10 cellular contexts compared by ENCODE assay signal in the genomic region with DNA sequence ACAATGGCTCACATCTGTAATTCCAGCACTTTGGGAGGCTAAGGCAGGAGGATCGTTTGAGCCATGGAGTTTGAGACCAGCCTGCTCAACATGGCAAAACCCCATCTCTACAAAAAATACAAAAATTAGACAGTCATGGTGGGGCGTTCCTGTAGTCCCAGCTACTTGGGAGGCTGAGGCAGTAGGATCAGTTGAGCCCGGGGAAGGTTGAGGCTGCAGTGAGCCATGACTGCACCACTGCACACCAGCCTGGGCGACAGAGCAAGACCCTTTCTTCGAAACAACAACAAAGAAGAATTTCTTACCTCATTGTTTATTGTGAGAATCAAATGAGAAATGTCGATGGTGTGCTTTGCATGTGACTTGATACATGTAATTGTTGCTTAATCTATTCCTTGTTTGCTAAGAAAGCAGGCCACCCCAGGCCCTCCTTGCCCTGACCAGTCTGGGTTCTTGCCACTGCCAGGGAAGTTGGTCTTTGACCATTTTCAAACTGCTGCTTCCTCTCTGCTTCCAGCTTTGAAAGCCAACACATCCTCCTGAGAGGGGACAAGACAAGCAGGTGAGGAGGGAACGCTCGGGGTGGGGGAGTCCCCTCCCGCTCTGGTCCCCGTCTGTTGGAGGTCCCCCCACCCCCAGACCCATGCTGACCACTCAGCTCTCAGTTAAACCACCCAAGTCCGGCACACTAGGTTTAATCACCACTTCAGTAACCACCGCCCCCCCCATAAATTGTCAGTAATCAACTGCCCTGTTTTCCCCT.
DNase-seq lines count a peak whose midpoint lies in the region; ATAC-seq and TF ChIP-seq lines count a peak whose summit lies in the region.
"Had no signal": no experiment of that assay in that cellular context is flagged by ENCODE, and none has a peak within 500 bp of the region (broad histone marks: within the 10 kb centered on the region; RNA-seq: fewer than 3 reads in every experiment).

No MANE protein-coding gene starts in this region.

- H3K27ac ChIP-seq in DOHH2 (ENCODE audit: low read depth, low read length) (peak overlapping the region; percentile 35), coronary artery (no peak overlapping the region), parathyroid adenoma (no peak overlapping the region)
- H3K27ac ChIP-seq: transverse colon had no signal

- H3K9me2 ChIP-seq in DOHH2 (replicated peaks; ENCODE audit: control insufficient read depth, low read length) (no peaks in the 10 kb centered on the region), Loucy (replicated peaks; ENCODE audit: low read depth, low read length) (no peaks in the 10 kb centered on the region)

- H3K9ac ChIP-seq in Loucy (ENCODE audit: low read depth, low read length, poor library complexity, severe bottlenecking) = peak overlapping the region; percentile 61
- H3K9ac ChIP-seq in parathyroid adenoma = no peak overlapping the region

- H3F3A ChIP-seq in DOHH2 (ENCODE audit: control insufficient read depth, insufficient read depth) (peaks cover 15% of the 10 kb centered on the region), Loucy (ENCODE audit: low read depth) (peaks cover 10% of the 10 kb centered on the region)

- peak overlapping the region; percentile 60 for H3K4me2 ChIP-seq in DOHH2 (ENCODE audit: low read length)
- H3K4me2 ChIP-seq in Loucy (ENCODE audit: low read depth, low read length, poor library complexity, severe bottlenecking) = peak overlapping the region; percentile 60
- H3K4me2 ChIP-seq in parathyroid adenoma (ENCODE audit: low read length) = no peak overlapping the region

- TF ChIP-seq CTCF in DOHH2 (IDR thresholded peaks at IDR 0.05; ENCODE audit: low read depth, low read length, poor library complexity, severe bottlenecking) = no peak
- no peak for TF ChIP-seq CTCF in Loucy (conservative IDR thresholded peaks at IDR 0.05; ENCODE audit: low read length)
- no peak for TF ChIP-seq CTCF in coronary artery (IDR thresholded peaks at IDR 0.05)
- TF ChIP-seq CTCF in parathyroid adenoma (IDR thresholded peaks at IDR 0.05) = no peak

- H4K20me1 ChIP-seq in DOHH2 (ENCODE audit: control insufficient read depth, insufficient read depth, low read depth, low read length) = no peaks in the 10 kb centered on the region
- H4K20me1 ChIP-seq in Loucy (ENCODE audit: insufficient read depth, low read length, poor library complexity, severe bottlenecking) = peaks cover 22% of the 10 kb centered on the region

- H3K9me3 ChIP-seq in DOHH2 (ENCODE audit: control insufficient read depth, insufficient read depth, low read length) = no peaks in the 10 kb centered on the region
- no peaks in the 10 kb centered on the region for H3K9me3 ChIP-seq in Loucy (ENCODE audit: insufficient read depth, low read depth, low read length)
- H3K9me3 ChIP-seq in parathyroid adenoma (ENCODE audit: control insufficient read depth, low read length) = no peaks in the 10 kb centered on the region
- H3K9me3 ChIP-seq: transverse colon had no signal

- H3K79me2 ChIP-seq in DOHH2 (ENCODE audit: control insufficient read depth, low read length) (no peaks in the 10 kb centered on the region), Loucy (ENCODE audit: insufficient read depth, low read length) (peaks cover 58% of the 10 kb centered on the region), parathyroid adenoma (no peaks in the 10 kb centered on the region)

- peak overlapping the region; percentile 37 for H3K4me3 ChIP-seq in DOHH2 (ENCODE audit: low read length)
- H3K4me3 ChIP-seq in Loucy (ENCODE audit: low read length, poor library complexity, severe bottlenecking) = peak overlapping the region; percentile 14
- H3K4me3 ChIP-seq in coronary artery = peak overlapping the region; percentile 64
- no peak overlapping the region for H3K4me3 ChIP-seq in parathyroid adenoma (ENCODE audit: low read depth, low read length)
- H3K4me3 ChIP-seq: transverse colon had no signal

- H3K36me3 ChIP-seq in DOHH2 (ENCODE audit: control insufficient read depth, low read length) = peaks cover 24% of the 10 kb centered on the region
- H3K36me3 ChIP-seq in Loucy (ENCODE audit: insufficient read depth, low read length) = peaks cover 19% of the 10 kb centered on the region; the same call in 1 of the 2 replicates
- H3K36me3 ChIP-seq in parathyroid adenoma (ENCODE audit: control insufficient read depth, insufficient read depth, low read length) = no peaks in the 10 kb centered on the region

- H3K27me3 ChIP-seq in DOHH2 (ENCODE audit: control insufficient read depth, low read length) (no peaks in the 10 kb centered on the region), Loucy (ENCODE audit: insufficient read depth, low read length, poor library complexity, severe bottlenecking) (no peaks in the 10 kb centered on the region), parathyroid adenoma (ENCODE audit: control insufficient read depth, insufficient read depth, low read length) (no peaks in the 10 kb centered on the region)
- H3K27me3 ChIP-seq: transverse colon had no signal

- no peak for ATAC-seq in HG03378 (IDR thresholded peaks at IDR 0.05; ENCODE audit: unreplicated experiment)
- no peak for ATAC-seq in HG03045 (IDR thresholded peaks at IDR 0.05; ENCODE audit: unreplicated experiment)

- DNase-seq in coronary artery (ENCODE audit: low spot score) = no peak
- DNase-seq in dedifferentiated amniotic fluid mesenchymal stem cell (ENCODE audit: extremely low spot score) = no peak
- DNase-seq in NCI-H82 (lab: John Stamatoyannopoulos, UW) = no peak
- DNase-seq: NCI-H345 had no signal

- peaks cover 63% of the 10 kb centered on the region for H3K4me1 ChIP-seq in DOHH2 (ENCODE audit: control insufficient read depth, low read length)
- H3K4me1 ChIP-seq in Loucy (ENCODE audit: insufficient read depth, low read length, poor library complexity, severe bottlenecking) = peaks cover 54% of the 10 kb centered on the region
- H3K4me1 ChIP-seq in parathyroid adenoma = peaks cover 3% of the 10 kb centered on the region

- H2AFZ ChIP-seq in Loucy (ENCODE audit: low read length) (no peak overlapping the region), parathyroid adenoma (peak overlapping the region; percentile 81)
